Comparison of ENCODE assay signal across 1 cellular context in genomic region chr7:144303607-144304006, GRCh38. TPM values are rescaled to one million over a fixed set of nuclear protein-coding genes. Genes with fewer than 3 reads are reported as not detected.
"Had no signal": no experiment of that assay in that cellular context is flagged by ENCODE, and none has a peak within 500 bp of the region (broad histone marks: within the 10 kb centered on the region; RNA-seq: fewer than 3 reads in every experiment).

No MANE protein-coding gene starts in this region.

RNA-seq across cellular contexts. Expression of gene OR2A1, which starts 8.6 kb away (rescaled TPM):
- total RNA-seq: G401 had no signal

RNA-seq across cellular contexts. Expression of gene CTAGE8, which starts 34.5 kb away (rescaled TPM):
- total RNA-seq: G401 had no signal

RNA-seq across cellular contexts. Expression of gene OR2A7, which starts 39.0 kb away (rescaled TPM):
- total RNA-seq: G401 had no signal

RNA-seq across cellular contexts. Expression of gene ARHGEF5, which starts 51.6 kb away (rescaled TPM):
- total RNA-seq: G401 had no signal
